ENCODE assay signal across 8 cellular contexts in genomic region chr16:89557230-89557935, GRCh38. TPM values are rescaled to one million over a fixed set of nuclear protein-coding genes. Genes with fewer than 3 reads are reported as not detected.
DNase-seq lines count a peak whose midpoint lies in the region; ATAC-seq and TF ChIP-seq lines count a peak whose summit lies in the region.

No MANE protein-coding gene starts in this region.

- DNase-seq in NCI-H2107 treated with DMSO at 0.1 percent for 48 hours (lab: John Stamatoyannopoulos, UW; ENCODE audit: unreplicated experiment) = peak; percentile 13
- DNase-seq in NCI-H2107 (lab: John Stamatoyannopoulos, UW) = no peak
- peak; percentile 3 for DNase-seq in NCI-H1048 (lab: John Stamatoyannopoulos, UW)
- DNase-seq in activated CD4-positive, alpha-beta T cell treated with anti-CD3 and anti-CD28 coated beads, Interleukin-2, amount 50 U/mL, for 24 hours (ENCODE audit: low read depth in 1 of 2, low spot score in 1 of 2) = peak; percentile 69 to 77
- peak; percentile 57 for DNase-seq in dedifferentiated amniotic fluid mesenchymal stem cell (ENCODE audit: extremely low spot score)
- DNase-seq in lower leg skin (ENCODE audit: low spot score in 2 of 2) = peak; percentile 61 to 94
- peak; percentile 73 to 87 (median 81) for DNase-seq in stimulated activated CD4-positive, alpha-beta T cell treated with anti-CD3 and anti-CD28 coated beads, TNF-alpha, amount 100 ng/mL, for 48 hours (ENCODE audit: low read depth in 3 of 3)

- no peak for ATAC-seq in GM21390 (IDR thresholded peaks at IDR 0.05; ENCODE audit: unreplicated experiment)

- TF ChIP-seq POLR2A in lower leg skin (IDR thresholded peaks at IDR 0.05) = no peak

- H3K4me3 ChIP-seq in lower leg skin (ENCODE audit: low read depth, poor library complexity, severe bottlenecking) = no peak overlapping the region

- 46 to 61% methylated on average over 14 to 17 of the region's 17 CpGs for WGBS in lower leg skin, 2 donors

- TF ChIP-seq CTCF in lower leg skin (IDR thresholded peaks at IDR 0.05) = peak in 1 of 3 donors; percentile 31

- intact Hi-C loops in lower leg skin (cut with DNase I; ENCODE audit: low total_unique reads) = no loop called here

RNA-seq across cellular contexts. Expression of gene RPL13, which starts 3.1 kb away (rescaled TPM):
- over 10,000 TPM in 2 of 4 donors, 1,000 to 10,000 TPM in 2; 8,523 to 25,229 (median 9,742) TPM for total RNA-seq in lower leg skin

RNA-seq across cellular contexts. Expression of gene CPNE7, which starts 18.2 kb away (rescaled TPM):
- 1 to 10 TPM; 1.1 to 3.3 (median 2.5) TPM for total RNA-seq in lower leg skin

RNA-seq across cellular contexts. Expression of gene SPG7, which starts 49.2 kb away (rescaled TPM):
- 100 to 1,000 TPM in 1 of 4 donors, 10 to 100 TPM in 3; 79.0 to 156 (median 92.3) TPM for total RNA-seq in lower leg skin

RNA-seq across cellular contexts. Expression of gene DPEP1, which starts 56.1 kb away (rescaled TPM):
- total RNA-seq in lower leg skin = 1 to 10 TPM in 2 of 4 donors, not detected in 2; 1.7 to 3.7 TPM
